Comparison of ENCODE assay signal across 13 cellular contexts in genomic region chr14:101909371-101910096, GRCh38. TPM values are rescaled to one million over a fixed set of nuclear protein-coding genes. Genes with fewer than 3 reads are reported as not detected.
A peak's percentile ranks its signal among the peaks of the same experiment; 100 is the strongest.
DNase-seq lines count a peak whose midpoint lies in the region; ATAC-seq lines count a peak whose summit lies in the region.
"Had no signal": no experiment of that assay in that cellular context is flagged by ENCODE, and none has a peak within 500 bp of the region (broad histone marks: within the 10 kb centered on the region; RNA-seq: fewer than 3 reads in every experiment).

No MANE protein-coding gene starts in this region.

- in situ Hi-C loops in HAP-1 (cut with MboI; ENCODE audit: low sequenced_read_pairs), result no loop called here

- no peaks in the 10 kb centered on the region for H3K4me1 Mint-ChIP-seq in activated T-cell treated with anti-CD3 and anti-CD28 coated beads, Interleukin-2, amount 50 U/mL, for 72 hours (ENCODE audit: low read depth)
- peaks cover 0 to 9% (median 2%) of the 10 kb centered on the region in 4 donors for H3K4me1 Mint-ChIP-seq in CD4-positive, CD25-positive, alpha-beta regulatory T cell
- no peaks in the 10 kb centered on the region for H3K4me1 Mint-ChIP-seq in stimulated activated naive B cell treated with anti-CD40 and anti-IgM and Interleukin-4, amounts not matched to agents 10 μg/mL and 1 μg/mL and 100 μg/mL, for 72 hours

- no peaks in the 10 kb centered on the region for H3K4me1 ChIP-seq in CD4-positive, CD25-positive, alpha-beta regulatory T cell (ENCODE audit: control insufficient read depth, insufficient read depth, low read length, poor library complexity, severe bottlenecking)
- H3K4me1 ChIP-seq in HAP-1, result peaks cover 16% of the 10 kb centered on the region
- H3K4me1 ChIP-seq: BLaER1 had no signal

- no peak for DNase-seq in activated T-cell treated with anti-CD3 and anti-CD28 coated beads, Interleukin-2, amount 50 U/mL, for 72 hours
- DNase-seq in activated T-cell treated with anti-CD3 and anti-CD28 coated beads for 4 hours, result no peak
- no peak for DNase-seq in CD4-positive, CD25-positive, alpha-beta regulatory T cell
- peak; percentile 62 to 70 for DNase-seq in HAP-1 (ENCODE audit: low spot score in 2 of 2)
- peak; percentile 74 for DNase-seq in foreskin melanocyte
- no peak for DNase-seq in stimulated activated naive B cell treated with anti-CD40 and anti-IgM and Interleukin-4, amounts not matched to agents 10 μg/mL and 1 μg/mL and 100 μg/mL, for 72 hours
- DNase-seq in activated gamma-delta T cell (lab: John Stamatoyannopoulos, UW), result no peak
- DNase-seq: DMS79 treated with DMSO at 0.1 percent for 48 hours, NCI-H1417, NCI-H187, NCI-H345, NCI-H526 had no signal

- peaks cover 3 to 41% of the 10 kb centered on the region in 2 donors for H3K36me3 Mint-ChIP-seq in activated T-cell treated with anti-CD3 and anti-CD28 coated beads, Interleukin-2, amount 50 U/mL, for 72 hours (ENCODE audit: insufficient read depth in 2 of 2)
- H3K36me3 Mint-ChIP-seq in CD4-positive, CD25-positive, alpha-beta regulatory T cell, result peaks cover 54% of the 10 kb centered on the region
- peaks cover 29 to 43% of the 10 kb centered on the region in 2 donors for H3K36me3 Mint-ChIP-seq in stimulated activated naive B cell treated with anti-CD40 and anti-IgM and Interleukin-4, amounts not matched to agents 10 μg/mL and 1 μg/mL and 100 μg/mL, for 72 hours

- no peaks in the 10 kb centered on the region for H3K9me3 ChIP-seq in CD4-positive, CD25-positive, alpha-beta regulatory T cell (ENCODE audit: control insufficient read depth in 2 of 2, low read length in 2 of 2)
- no peaks in the 10 kb centered on the region for H3K9me3 ChIP-seq in HAP-1
- H3K9me3 ChIP-seq: BLaER1 had no signal

- H3K4me3 ChIP-seq in CD4-positive, CD25-positive, alpha-beta regulatory T cell (ENCODE audit: low read depth, low read length), result no peak overlapping the region
- no peak overlapping the region for H3K4me3 ChIP-seq in HAP-1
- H3K4me3 ChIP-seq: BLaER1 had no signal

- H3K27me3 ChIP-seq in CD4-positive, CD25-positive, alpha-beta regulatory T cell (ENCODE audit: control insufficient read depth, insufficient read depth, low read length), result no peaks in the 10 kb centered on the region
- no peaks in the 10 kb centered on the region for H3K27me3 ChIP-seq in HAP-1 (ENCODE audit: low read depth)
- H3K27me3 ChIP-seq: BLaER1 had no signal

- ATAC-seq in activated T-cell treated with anti-CD3 and anti-CD28 coated beads, Interleukin-2, amount 50 U/mL, for 72 hours (replicated peaks in 1 of 2), result no peak
- ATAC-seq in CD4-positive, CD25-positive, alpha-beta regulatory T cell (ENCODE audit: low read depth in 2 of 2), result no peak
- ATAC-seq in stimulated activated naive B cell treated with anti-CD40 and anti-IgM and Interleukin-4, amounts not matched to agents 10 μg/mL and 1 μg/mL and 100 μg/mL, for 72 hours (replicated peaks), result no peak

- H3K27me3 Mint-ChIP-seq in activated T-cell treated with anti-CD3 and anti-CD28 coated beads, Interleukin-2, amount 50 U/mL, for 72 hours (ENCODE audit: low read depth), result no peaks in the 10 kb centered on the region
- H3K27me3 Mint-ChIP-seq in CD4-positive, CD25-positive, alpha-beta regulatory T cell, result no peaks in the 10 kb centered on the region
- H3K27me3 Mint-ChIP-seq in stimulated activated naive B cell treated with anti-CD40 and anti-IgM and Interleukin-4, amounts not matched to agents 10 μg/mL and 1 μg/mL and 100 μg/mL, for 72 hours, result no peaks in the 10 kb centered on the region

- no peaks in the 10 kb centered on the region for H3K9me3 Mint-ChIP-seq in activated T-cell treated with anti-CD3 and anti-CD28 coated beads, Interleukin-2, amount 50 U/mL, for 72 hours
- no peaks in the 10 kb centered on the region for H3K9me3 Mint-ChIP-seq in CD4-positive, CD25-positive, alpha-beta regulatory T cell
- no peaks in the 10 kb centered on the region for H3K9me3 Mint-ChIP-seq in stimulated activated naive B cell treated with anti-CD40 and anti-IgM and Interleukin-4, amounts not matched to agents 10 μg/mL and 1 μg/mL and 100 μg/mL, for 72 hours

- peaks cover 96% of the 10 kb centered on the region for H3K36me3 ChIP-seq in CD4-positive, CD25-positive, alpha-beta regulatory T cell (ENCODE audit: control insufficient read depth, insufficient read depth, low read length)
- peaks cover 30% of the 10 kb centered on the region for H3K36me3 ChIP-seq in HAP-1 (replicated peaks)

- H3K27ac Mint-ChIP-seq in activated T-cell treated with anti-CD3 and anti-CD28 coated beads, Interleukin-2, amount 50 U/mL, for 72 hours, result peak overlapping the region; percentile 85
- H3K27ac Mint-ChIP-seq in CD4-positive, CD25-positive, alpha-beta regulatory T cell, result peak overlapping the region; percentile 22 to 79 (median 48)
- no peak overlapping the region for H3K27ac Mint-ChIP-seq in stimulated activated naive B cell treated with anti-CD40 and anti-IgM and Interleukin-4, amounts not matched to agents 10 μg/mL and 1 μg/mL and 100 μg/mL, for 72 hours

- no peak overlapping the region for H3K4me3 Mint-ChIP-seq in activated T-cell treated with anti-CD3 and anti-CD28 coated beads, Interleukin-2, amount 50 U/mL, for 72 hours
- no peak overlapping the region for H3K4me3 Mint-ChIP-seq in CD4-positive, CD25-positive, alpha-beta regulatory T cell
- no peak overlapping the region for H3K4me3 Mint-ChIP-seq in stimulated activated naive B cell treated with anti-CD40 and anti-IgM and Interleukin-4, amounts not matched to agents 10 μg/mL and 1 μg/mL and 100 μg/mL, for 72 hours

- H3K27ac ChIP-seq in CD4-positive, CD25-positive, alpha-beta regulatory T cell (ENCODE audit: insufficient read depth, low read length, poor library complexity, severe bottlenecking), result no peak overlapping the region
- H3K27ac ChIP-seq: BLaER1 had no signal

RNA-seq across cellular contexts. Expression of gene DYNC1H1, which starts 54.8 kb away (rescaled TPM):
- 100 to 1,000 TPM; 300 to 335 TPM for total RNA-seq in activated T-cell treated with anti-CD3 and anti-CD28 coated beads, Interleukin-2, amount 50 U/mL, for 72 hours
- 314 TPM for total RNA-seq in CD4-positive, CD25-positive, alpha-beta regulatory T cell
- polyA plus RNA-seq in CD4-positive, CD25-positive, alpha-beta regulatory T cell, result 10 to 100 TPM; 23.6 to 36.8 (median 30.9) TPM

Comparison
In these comparisons a context has a peak if more than half of its experiments do, and no peak if none do; other contexts are left out.
1. DNase-seq: peak in HAP-1 (2 of 2) and foreskin melanocyte (single experiment); none in activated T-cell treated with anti-CD3 and anti-CD28 coated beads, Interleukin-2, amount 50 U/mL, for 72 hours (0 of 2), activated T-cell treated with anti-CD3 and anti-CD28 coated beads for 4 hours (single experiment), CD4-positive, CD25-positive, alpha-beta regulatory T cell (0 of 3), stimulated activated naive B cell treated with anti-CD40 and anti-IgM and Interleukin-4, amounts not matched to agents 10 μg/mL and 1 μg/mL and 100 μg/mL, for 72 hours (single experiment) and activated gamma-delta T cell (single experiment).